Comparison of ENCODE assay signal across 20 cellular contexts in genomic region chr5:51838459-51839253, GRCh38.
DNase-seq lines count a peak whose midpoint lies in the region; ATAC-seq and TF ChIP-seq lines count a peak whose summit lies in the region.
"Had no signal": no experiment of that assay in that cellular context is flagged by ENCODE, and none has a peak within 500 bp of the region (broad histone marks: within the 10 kb centered on the region; RNA-seq: fewer than 3 reads in every experiment).

No MANE protein-coding gene starts in this region.

- H3K4me1 Mint-ChIP-seq in GM23338, result no peaks in the 10 kb centered on the region
- H3K4me1 Mint-ChIP-seq: CD4-positive, alpha-beta memory T cell had no signal

- no peak overlapping the region for H3K4ac ChIP-seq in trophoblast cell (ENCODE audit: low read depth, low read length)

- TF ChIP-seq CTCF in GM23338 (conservative IDR thresholded peaks at IDR 0.05; ENCODE audit: low read depth in 2 of 2) (no peak), hepatocyte (IDR thresholded peaks at IDR 0.05; ENCODE audit: poor library complexity) (no peak), upper lobe of left lung (IDR thresholded peaks at IDR 0.05) (no peak)

- WGBS in hepatocyte (ENCODE audit: low lambda C conversion rate, missing lambda C conversion rate), result 48% methylated on average over 6 of the region's 6 CpGs
- WGBS in trophoblast cell (ENCODE audit: extremely low coverage, insufficient coverage, insufficient read length), result no CpG with 5 or more reads among the region's 6 CpGs
- 72 to 79% methylated on average over 6 of the region's 6 CpGs for WGBS in upper lobe of left lung, 2 donors

- H3K18ac ChIP-seq in trophoblast cell (ENCODE audit: low read length), result no peak overlapping the region

- H4K12ac ChIP-seq in trophoblast cell (ENCODE audit: low read depth, low read length), result no peak overlapping the region

- no peak overlapping the region for H4K91ac ChIP-seq in trophoblast cell (ENCODE audit: low read depth, low read length)

- H3K27me3 ChIP-seq in GM23338 (ENCODE audit: insufficient read depth) (no peaks in the 10 kb centered on the region), hepatocyte (no peaks in the 10 kb centered on the region), trophoblast cell (ENCODE audit: insufficient read depth, low read length) (no peaks in the 10 kb centered on the region), upper lobe of left lung (no peaks in the 10 kb centered on the region)
- H3K27me3 ChIP-seq: BLaER1 treated with 17β-estradiol and CSF1 and Interleukin-3, amounts not matched to agents 10 nM and 100 nM had no signal

- peak overlapping the region; percentile 25; the same call in 1 of the 2 replicates for H2AFZ ChIP-seq in GM23338
- H2AFZ ChIP-seq in hepatocyte, result no peak overlapping the region
- no peak overlapping the region for H2AFZ ChIP-seq in trophoblast cell (ENCODE audit: insufficient read depth, low read length, poor library complexity)

- no peak overlapping the region for H3K27ac Mint-ChIP-seq in GM23338
- H3K27ac Mint-ChIP-seq: CD4-positive, alpha-beta memory T cell had no signal

- H3K4me1 ChIP-seq in GM23338 (ENCODE audit: insufficient read depth) (no peaks in the 10 kb centered on the region), hepatocyte (ENCODE audit: insufficient read depth) (no peaks in the 10 kb centered on the region), trophoblast cell (ENCODE audit: control insufficient read depth in 1 of 2, insufficient read depth in 2 of 2, low read length in 2 of 2) (no peaks in the 10 kb centered on the region), upper lobe of left lung (no peaks in the 10 kb centered on the region)
- H3K4me1 ChIP-seq: BLaER1 treated with 17β-estradiol and CSF1 and Interleukin-3, amounts not matched to agents 10 nM and 100 nM had no signal

- H3K79me2 ChIP-seq in GM23338 (replicated peaks; ENCODE audit: insufficient read depth) (no peaks in the 10 kb centered on the region), hepatocyte (no peaks in the 10 kb centered on the region), trophoblast cell (ENCODE audit: control insufficient read depth, insufficient read depth, low read length, poor library complexity) (no peaks in the 10 kb centered on the region)

- no peaks in the 10 kb centered on the region for H3K36me3 ChIP-seq in GM23338 (ENCODE audit: insufficient read depth)
- H3K36me3 ChIP-seq in hepatocyte (replicated peaks; ENCODE audit: insufficient read depth, low read depth), result no peaks in the 10 kb centered on the region
- no peaks in the 10 kb centered on the region for H3K36me3 ChIP-seq in trophoblast cell (ENCODE audit: control insufficient read depth in 1 of 2, insufficient read depth in 2 of 2, low read length in 2 of 2)
- no peaks in the 10 kb centered on the region for H3K36me3 ChIP-seq in upper lobe of left lung
- H3K36me3 ChIP-seq: BLaER1 treated with 17β-estradiol and CSF1 and Interleukin-3, amounts not matched to agents 10 nM and 100 nM had no signal

- no peak overlapping the region for H3K23ac ChIP-seq in trophoblast cell (ENCODE audit: low read length)

- H2BK5ac ChIP-seq in trophoblast cell (ENCODE audit: low read depth, low read length, poor library complexity), result no peak overlapping the region

- H3K14ac ChIP-seq in trophoblast cell (ENCODE audit: low read length), result no peak overlapping the region

- H2AK5ac ChIP-seq in trophoblast cell (ENCODE audit: low read length), result no peak overlapping the region

- no peak for ATAC-seq in GM23338
- ATAC-seq in upper lobe of left lung (ENCODE audit: low FRiP score in 2 of 2), result no peak
- no peak for ATAC-seq in GM19455 (IDR thresholded peaks at IDR 0.05; ENCODE audit: unreplicated experiment)
- ATAC-seq in HG02840 (IDR thresholded peaks at IDR 0.05; ENCODE audit: low FRiP score, unreplicated experiment), result no peak
- ATAC-seq: PC-3, SK-N-SH treated with all-trans-retinoic acid at 6 μM for 48 hours had no signal

- no peak for DNase-seq in GM23338 (ENCODE audit: low spot score)
- peak; percentile 62 for DNase-seq in NCI-H2227 treated with DMSO at 0.1 percent for 48 hours (lab: John Stamatoyannopoulos, UW)
- no peak for DNase-seq in hepatocyte (ENCODE audit: low spot score)
- no peak for DNase-seq in trophoblast cell
- DNase-seq in upper lobe of left lung, result no peak
- DNase-seq: CD4-positive, alpha-beta memory T cell; COR-L47; H7; KBM-7; MM.1S; NCI-H2029; NCI-H2171; NCI-H524; NCI-H82; NK-92 treated with Interleukin-12 subunit alpha and Interleukin-12 subunit beta, amount 100 ng/mL, for 24 hours; PC-3 had no signal

- H3K79me1 ChIP-seq in trophoblast cell (ENCODE audit: low read length), result no peaks in the 10 kb centered on the region

- TF ChIP-seq POLR2A in upper lobe of left lung (IDR thresholded peaks at IDR 0.05), result no peak

- H3K36me3 Mint-ChIP-seq in GM23338 (ENCODE audit: low read depth), result no peaks in the 10 kb centered on the region
- H3K36me3 Mint-ChIP-seq: CD4-positive, alpha-beta memory T cell had no signal

- H3K9me3 Mint-ChIP-seq in GM23338, result no peaks in the 10 kb centered on the region

- no peak overlapping the region for H3K4me3 Mint-ChIP-seq in GM23338
- H3K4me3 Mint-ChIP-seq: CD4-positive, alpha-beta memory T cell had no signal

- no peaks in the 10 kb centered on the region for H3K9me2 ChIP-seq in GM23338 (ENCODE audit: insufficient read depth)
- H3K9me2 ChIP-seq in hepatocyte (replicated peaks; ENCODE audit: insufficient read depth), result no peaks in the 10 kb centered on the region

- no peaks in the 10 kb centered on the region for H3K9me3 ChIP-seq in hepatocyte (ENCODE audit: low read depth)
- H3K9me3 ChIP-seq in trophoblast cell (ENCODE audit: insufficient read depth, low read depth, low read length), result peaks cover 2% of the 10 kb centered on the region
- H3K9me3 ChIP-seq in upper lobe of left lung, result no peaks in the 10 kb centered on the region
- H3K9me3 ChIP-seq: BLaER1 treated with 17β-estradiol and CSF1 and Interleukin-3, amounts not matched to agents 10 nM and 100 nM had no signal

- no peaks in the 10 kb centered on the region for H3F3A ChIP-seq in GM23338 (replicated peaks; ENCODE audit: low read depth)

- H3K4me2 ChIP-seq in GM23338, result no peak overlapping the region
- H3K4me2 ChIP-seq in hepatocyte, result peak overlapping the region; percentile 20
- H3K4me2 ChIP-seq in trophoblast cell (ENCODE audit: low read length), result no peak overlapping the region
- H3K4me2 ChIP-seq: BLaER1 treated with 17β-estradiol and CSF1 and Interleukin-3, amounts not matched to agents 10 nM and 100 nM had no signal

- H2BK12ac ChIP-seq in trophoblast cell (ENCODE audit: low read length), result no peak overlapping the region

- no peak overlapping the region for H3K9ac ChIP-seq in trophoblast cell (ENCODE audit: low read length)
- H3K9ac ChIP-seq: BLaER1 treated with 17β-estradiol and CSF1 and Interleukin-3, amounts not matched to agents 10 nM and 100 nM had no signal

- TF ChIP-seq EP300 in upper lobe of left lung (IDR thresholded peaks at IDR 0.05), result no peak

- H4K8ac ChIP-seq in trophoblast cell (ENCODE audit: low read depth, low read length), result no peak overlapping the region

- peak overlapping the region; percentile 75 for H2BK120ac ChIP-seq in trophoblast cell (ENCODE audit: insufficient read depth, low read length, poor library complexity)

- no peak overlapping the region for H3K4me3 ChIP-seq in GM23338
- no peak overlapping the region for H3K4me3 ChIP-seq in hepatocyte
- no peak overlapping the region for H3K4me3 ChIP-seq in trophoblast cell (ENCODE audit: low read depth, low read length)
- H3K4me3 ChIP-seq in upper lobe of left lung, result no peak overlapping the region
- H3K4me3 ChIP-seq: BLaER1 treated with 17β-estradiol and CSF1 and Interleukin-3, amounts not matched to agents 10 nM and 100 nM had no signal

- H3K27ac ChIP-seq in GM23338 (ENCODE audit: low read depth) (no peak overlapping the region), hepatocyte (no peak overlapping the region), trophoblast cell (ENCODE audit: low read depth, low read length) (no peak overlapping the region), upper lobe of left lung (no peak overlapping the region)
- H3K27ac ChIP-seq: BLaER1 treated with 17β-estradiol and CSF1 and Interleukin-3, amounts not matched to agents 10 nM and 100 nM had no signal

- peaks cover 1% of the 10 kb centered on the region for H3K27me3 Mint-ChIP-seq in GM23338 (ENCODE audit: insufficient read depth, low read depth, poor library complexity)
- H3K27me3 Mint-ChIP-seq: CD4-positive, alpha-beta memory T cell had no signal

- H4K20me1 ChIP-seq in GM23338 (replicated peaks; ENCODE audit: insufficient read depth) (no peaks in the 10 kb centered on the region), hepatocyte (ENCODE audit: insufficient read depth, poor library complexity, severe bottlenecking) (no peaks in the 10 kb centered on the region)
- H4K20me1 ChIP-seq: BLaER1 treated with 17β-estradiol and CSF1 and Interleukin-3, amounts not matched to agents 10 nM and 100 nM had no signal

TF ChIP-seq in GM23338, 12 proteins besides CTCF, POLR2A, EP300 and RAD21:
- no peak for TF ChIP-seq STAT1 (IDR thresholded peaks at IDR 0.05; ENCODE audit: unreplicated experiment)
- no peak for TF ChIP-seq ETS1 (IDR thresholded peaks at IDR 0.05)
- no peak for TF ChIP-seq NANOG (IDR thresholded peaks at IDR 0.05; ENCODE audit: borderline replicate concordance)
- no peak for TF ChIP-seq CREB1 (CRISPR knock-in tag; IDR thresholded peaks at IDR 0.05; ENCODE audit: low read depth)
